In the genomic region with DNA sequence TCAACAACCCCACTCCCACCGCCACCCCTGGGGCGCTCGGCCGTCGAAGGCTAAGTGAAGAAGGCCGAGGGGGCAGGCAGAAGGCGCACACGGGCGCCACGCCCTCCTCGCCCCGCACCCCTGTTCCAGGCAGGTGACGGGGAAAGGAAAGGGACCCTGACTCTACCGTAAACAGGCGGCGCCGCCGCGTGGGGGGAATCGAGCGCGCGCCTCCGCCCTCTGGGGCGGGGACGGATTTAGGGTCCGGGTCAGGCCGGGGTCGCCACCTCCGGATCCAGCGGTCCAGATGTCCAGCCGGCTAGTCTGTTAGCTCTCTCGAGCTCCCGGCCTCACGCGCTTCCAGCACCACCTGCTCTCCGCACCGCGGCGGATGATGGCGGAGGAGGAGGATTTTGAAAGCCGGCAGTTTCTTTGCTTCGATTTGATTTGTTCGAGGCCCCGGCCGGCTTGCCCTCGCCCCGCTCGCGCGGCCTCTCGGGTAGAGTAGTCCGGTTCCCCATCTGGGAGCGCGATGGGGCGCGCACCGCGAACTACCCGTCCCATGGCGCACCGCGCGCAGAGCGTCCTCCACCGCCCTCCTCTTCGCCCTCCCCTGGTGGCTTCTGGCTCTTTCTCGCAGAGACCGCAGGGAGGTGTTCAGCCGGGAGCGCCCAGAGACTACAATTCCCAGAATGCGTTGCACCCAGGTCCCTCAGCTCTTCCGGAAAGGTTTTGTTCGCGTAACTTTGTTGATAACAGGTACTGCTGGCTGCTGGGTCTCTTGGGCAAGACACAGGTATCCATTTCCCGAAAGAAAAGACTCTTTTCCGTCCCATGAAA, we compare ENCODE assay signal across 8 cellular contexts. TPM values are rescaled to one million over a fixed set of nuclear protein-coding genes. Genes with fewer than 3 reads are reported as not detected.
DNase-seq lines count a peak whose midpoint lies in the region; ATAC-seq and TF ChIP-seq lines count a peak whose summit lies in the region.

Gene RANGAP1, minus strand, starts transcription at position 368 of the 819 bp plus-strand sequence. CDS start 5,143 bp downstream, outside the sequence.

- CTCF ChIA-PET in PC-3 (lab: Charles Lee) = interaction anchor here (0.7 to 0.9 kb wide), 2 partner anchors 117 to 208 kb away, joined by 3 to 4 read pairs; no protein-coding TSS in a partner anchor

- DNase-seq in DMS53 (lab: John Stamatoyannopoulos, UW) = peak; percentile 99
- DNase-seq in PC-3 = peak; percentile 96
- DNase-seq in activated T-cell treated with anti-CD3 and anti-CD28 coated beads for 48 hours (ENCODE audit: low read depth) = peak; percentile 98
- peak; percentile 100 for DNase-seq in epithelial cell of esophagus (ENCODE audit: low read depth)
- peak; percentile 90 to 95 for DNase-seq in stimulated activated CD8-positive, alpha-beta memory T cell treated with anti-CD3 and anti-CD28 coated beads, Interleukin-4, amount 100 ng/mL, for 1 hour (ENCODE audit: low read depth in 2 of 2, low spot score in 1 of 2)

- no peaks in the 10 kb centered on the region for H3K9me3 ChIP-seq in PC-3 (ENCODE audit: low read length)
- H3K9me3 ChIP-seq in mononuclear cell (ENCODE audit: low read depth, low read length) = no peaks in the 10 kb centered on the region

- H3K4me1 ChIP-seq in PC-3 (ENCODE audit: insufficient read depth, low read length) = peaks cover 45% of the 10 kb centered on the region
- H3K4me1 ChIP-seq in mononuclear cell (ENCODE audit: insufficient read depth, low read length) = peaks cover 28% of the 10 kb centered on the region

- H3K4me2 ChIP-seq in PC-3 (ENCODE audit: low read length) = peak within 1 kb of the TSS; percentile 100

- no peaks in the 10 kb centered on the region for H3K9me2 ChIP-seq in PC-3 (replicated peaks; ENCODE audit: low read length)

- intact Hi-C loops in PC-3 (cut with micrococcal nuclease) = loop anchor here (1.0 to 5.0 kb wide), 2 partner anchors 15 to 96 kb away; partner anchors contain the start of genes TEF and ZC3H7B

- peak; percentile 43 for TF ChIP-seq EP300 in Ishikawa (IDR thresholded peaks at IDR 0.05; ENCODE audit: borderline replicate concordance)

- POLR2A ChIA-PET in PC-3 (lab: Charles Lee; ENCODE audit: unreplicated experiment) = no interaction called here

- H3K27me3 ChIP-seq in PC-3 (ENCODE audit: low read length) (no peaks in the 10 kb centered on the region), mononuclear cell (ENCODE audit: insufficient read depth, low read length) (no peaks in the 10 kb centered on the region)

- TF ChIP-seq RAD21 in Ishikawa (IDR thresholded peaks at IDR 0.05; ENCODE audit: low read depth) = no peak

- peak within 1 kb of the TSS; percentile 96 for H3K4me3 ChIP-seq in PC-3 (ENCODE audit: low read length)
- H3K4me3 ChIP-seq in epithelial cell of esophagus (ENCODE audit: low read length) = peak within 1 kb of the TSS; percentile 86
- H3K4me3 ChIP-seq in mononuclear cell (ENCODE audit: low read length) = peak within 1 kb of the TSS; percentile 90

- peak within 1 kb of the TSS; percentile 75 for H2AFZ ChIP-seq in PC-3 (ENCODE audit: low read length)

- peak within 1 kb of the TSS; percentile 90 for H3K27ac ChIP-seq in PC-3 (ENCODE audit: low read length)

- TSS peak; percentile 61 for BruUV-seq in PC-3 (replicated peaks; lab: Mats Ljungman, UMichigan)

- peaks cover 4% of the 10 kb centered on the region for H3F3A ChIP-seq in PC-3 (ENCODE audit: low read length, unreplicated experiment)

- peaks cover 21% of the 10 kb centered on the region for H4K20me1 ChIP-seq in PC-3 (ENCODE audit: low read length)

- H3K9ac ChIP-seq in PC-3 (ENCODE audit: low read length) = peak within 1 kb of the TSS; percentile 97

- H3K36me3 ChIP-seq in PC-3 (ENCODE audit: low read depth, low read length) = peaks cover 21% of the 10 kb centered on the region

- TF ChIP-seq CTCF in PC-3 (conservative IDR thresholded peaks at IDR 0.05; ENCODE audit: low read depth, low read length) (no peak), epithelial cell of esophagus (IDR thresholded peaks at IDR 0.05; ENCODE audit: insufficient read depth, low read depth, low read length, missing control alignments) (peak; percentile 44)

- H3K79me2 ChIP-seq in PC-3 (ENCODE audit: low read length) = peaks cover 49% of the 10 kb centered on the region

- peak; percentile 82 for ATAC-seq in GM21576 (IDR thresholded peaks at IDR 0.05; ENCODE audit: unreplicated experiment)
- peak; percentile 92 for ATAC-seq in PC-3

TF ChIP-seq in Ishikawa, 13 proteins besides CTCF, POLR2A, EP300 and RAD21:
- TF ChIP-seq CEBPB (IDR thresholded peaks at IDR 0.05) = peak; percentile 53; the same call in 1 of the 2 replicates
- TF ChIP-seq TEAD4 (IDR thresholded peaks at IDR 0.05) = 0 out of 2 replicates have a peak, but pooled peaks have one; percentile 8
- 0 out of 2 replicates have a peak, but pooled peaks have one; percentile 22 for TF ChIP-seq NFIC (IDR thresholded peaks at IDR 0.05)
- peak; percentile 32; the same call in 1 of the 2 replicates for TF ChIP-seq TCF12 (IDR thresholded peaks at IDR 0.05; ENCODE audit: low read depth)
- TF ChIP-seq EGR1 (IDR thresholded peaks at IDR 0.05) = no peak
- TF ChIP-seq CREB1 (IDR thresholded peaks at IDR 0.05; ENCODE audit: low read depth) = peak; percentile 62
- peak; percentile 12; the same call in 1 of the 2 replicates for TF ChIP-seq USF1 (IDR thresholded peaks at IDR 0.05)
- peak; percentile 59; the same call in 1 of the 2 replicates for TF ChIP-seq TAF1 (IDR thresholded peaks at IDR 0.05; ENCODE audit: low read depth)
- peak; percentile 87 for TF ChIP-seq YY1 (IDR thresholded peaks at IDR 0.05; ENCODE audit: low read depth)
- TF ChIP-seq REST (IDR thresholded peaks at IDR 0.05; ENCODE audit: low read depth) = no peak
- peak; percentile 93 for TF ChIP-seq FOXM1 (IDR thresholded peaks at IDR 0.05; ENCODE audit: borderline replicate concordance, low read depth)
- TF ChIP-seq ZBTB7A (IDR thresholded peaks at IDR 0.05; ENCODE audit: low read depth) = no peak
- peak; percentile 94 for TF ChIP-seq MAX (IDR thresholded peaks at IDR 0.05)

RNA-seq across cellular contexts. Expression of gene RANGAP1, which starts in this region (rescaled TPM):
- total RNA-seq in PC-3 (2014; rRNA removed) (99.0 and 128 TPM in 2 replicates), mononuclear cell (48.6 TPM)

Comparison
In these comparisons a context has a peak if more than half of its experiments do, and no peak if none do; other contexts are left out.
1. Peak in every context shown above with its lines: DNase-seq, ATAC-seq, H3K4me3 ChIP-seq and H3K27ac ChIP-seq.